In genomic region chr6:69105288-69105687, GRCh38 we compare ENCODE assay signal across 20 cellular contexts.
DNase-seq lines count a peak whose midpoint lies in the region; ATAC-seq and TF ChIP-seq lines count a peak whose summit lies in the region.
"Had no signal": no experiment of that assay in that cellular context is flagged by ENCODE, and none has a peak within 500 bp of the region (broad histone marks: within the 10 kb centered on the region; RNA-seq: fewer than 3 reads in every experiment).

No MANE protein-coding gene starts in this region.

- H3K36me3 ChIP-seq in OCI-LY3 (replicated peaks; ENCODE audit: low read depth, low read length) (no peaks in the 10 kb centered on the region), trophoblast cell (ENCODE audit: control insufficient read depth in 1 of 2, insufficient read depth in 2 of 2, low read length in 2 of 2) (no peaks in the 10 kb centered on the region), heart left ventricle (no peaks in the 10 kb centered on the region)
- H3K36me3 ChIP-seq: BLaER1 treated with 17β-estradiol and CSF1 and Interleukin-3, amounts not matched to agents 10 nM and 100 nM had no signal

- no peak overlapping the region for H4K8ac ChIP-seq in trophoblast cell (ENCODE audit: low read depth, low read length)

- no CpG with 5 or more reads among the region's 3 CpGs for WGBS in trophoblast cell (ENCODE audit: extremely low coverage, insufficient coverage, insufficient read length)
- 59 to 71% (median 66%) methylated on average over 3 of the region's 3 CpGs for WGBS in heart left ventricle, 4 donors

- no peak overlapping the region for H4K91ac ChIP-seq in trophoblast cell (ENCODE audit: low read depth, low read length)

- no peak overlapping the region for H2BK5ac ChIP-seq in trophoblast cell (ENCODE audit: low read depth, low read length, poor library complexity)

- H3K79me1 ChIP-seq in trophoblast cell (ENCODE audit: low read length), result no peaks in the 10 kb centered on the region

- H3K4me3 ChIP-seq in OCI-LY3 (ENCODE audit: low read length), result no peak overlapping the region
- H3K4me3 ChIP-seq in trophoblast cell (ENCODE audit: low read depth, low read length), result no peak overlapping the region
- H3K4me3 ChIP-seq in heart left ventricle, result no peak overlapping the region
- H3K4me3 ChIP-seq: BLaER1 treated with 17β-estradiol and CSF1 and Interleukin-3, amounts not matched to agents 10 nM and 100 nM had no signal

- no peak overlapping the region for H3K4me2 ChIP-seq in OCI-LY3 (ENCODE audit: low read length)
- H3K4me2 ChIP-seq in trophoblast cell (ENCODE audit: low read length), result no peak overlapping the region
- H3K4me2 ChIP-seq: BLaER1 treated with 17β-estradiol and CSF1 and Interleukin-3, amounts not matched to agents 10 nM and 100 nM had no signal

- no peaks in the 10 kb centered on the region for H3K27me3 ChIP-seq in OCI-LY3 (ENCODE audit: low read depth, low read length)
- H3K27me3 ChIP-seq in trophoblast cell (ENCODE audit: insufficient read depth, low read length), result no peaks in the 10 kb centered on the region
- no peaks in the 10 kb centered on the region for H3K27me3 ChIP-seq in heart left ventricle
- H3K27me3 ChIP-seq: BLaER1 treated with 17β-estradiol and CSF1 and Interleukin-3, amounts not matched to agents 10 nM and 100 nM had no signal

- no peak overlapping the region for H2AK5ac ChIP-seq in trophoblast cell (ENCODE audit: low read length)

- H3K9ac ChIP-seq in OCI-LY3 (ENCODE audit: low read length) (no peak overlapping the region), trophoblast cell (ENCODE audit: low read length) (no peak overlapping the region)
- H3K9ac ChIP-seq: BLaER1 treated with 17β-estradiol and CSF1 and Interleukin-3, amounts not matched to agents 10 nM and 100 nM had no signal

- H3K79me2 ChIP-seq in OCI-LY3 (ENCODE audit: low read length) (no peaks in the 10 kb centered on the region), trophoblast cell (ENCODE audit: control insufficient read depth, insufficient read depth, low read length, poor library complexity) (no peaks in the 10 kb centered on the region)

- DNase-seq in DMS53 (lab: John Stamatoyannopoulos, UW) (peak; percentile 12), DMS53 treated with DMSO at 0.1 percent for 48 hours (lab: John Stamatoyannopoulos, UW; ENCODE audit: unreplicated experiment) (no peak), foreskin melanocyte (peak; percentile 1), trophoblast cell (no peak), heart left ventricle (no peak), middle frontal gyrus (ENCODE audit: extremely low spot score, low spot score) (no peak)
- DNase-seq: activated CD4-positive, alpha-beta T cell treated with anti-CD3 and anti-CD28 coated beads for 4 hours; activated CD8-positive, alpha-beta memory T cell treated with anti-CD3 and anti-CD28 coated beads, Interleukin-2, amount 10 ng/mL, durations not matched to agents 7 days and 5 days; activated naive CD8-positive, alpha-beta T cell treated with anti-CD3 and anti-CD28 coated beads, Interleukin-2, amount 10 ng/mL, durations not matched to agents 7 days and 5 days; DMS79; foreskin fibroblast; left ventricle myocardium superior; NCI-H1105 treated with DMSO at 0.1 percent for 48 hours; NCI-H748 treated with DMSO at 0.1 percent for 48 hours; retina had no signal

- no peak overlapping the region for H3K14ac ChIP-seq in trophoblast cell (ENCODE audit: low read length)

- no peak overlapping the region for H3K23ac ChIP-seq in trophoblast cell (ENCODE audit: low read length)

- no peak overlapping the region for H3K4ac ChIP-seq in trophoblast cell (ENCODE audit: low read depth, low read length)

- no peak overlapping the region for H4K12ac ChIP-seq in trophoblast cell (ENCODE audit: low read depth, low read length)

- no peak overlapping the region for H3K18ac ChIP-seq in trophoblast cell (ENCODE audit: low read length)

- H4K20me1 ChIP-seq in OCI-LY3 (ENCODE audit: insufficient read depth, low read length), result no peaks in the 10 kb centered on the region
- H4K20me1 ChIP-seq: BLaER1 treated with 17β-estradiol and CSF1 and Interleukin-3, amounts not matched to agents 10 nM and 100 nM had no signal

- H2BK12ac ChIP-seq in trophoblast cell (ENCODE audit: low read length), result peak overlapping the region; percentile 71

- ATAC-seq in HG03135 (IDR thresholded peaks at IDR 0.05; ENCODE audit: unreplicated experiment) (no peak), heart left ventricle (no peak)
- ATAC-seq: activated CD8-positive, alpha-beta memory T cell treated with anti-CD3 and anti-CD28 coated beads, Interleukin-2, amount 10 ng/mL, durations not matched to agents 7 days and 5 days; activated T-helper 17 cell treated with anti-CD3 and anti-CD28 coated beads, Interleukin-2, amount 50 U/mL, for 72 hours; left ventricle myocardium superior had no signal

- no peak for TF ChIP-seq POLR2A in heart left ventricle (IDR thresholded peaks at IDR 0.05)

- H3K27ac ChIP-seq in OCI-LY3 (ENCODE audit: low read length), result no peak overlapping the region
- no peak overlapping the region for H3K27ac ChIP-seq in trophoblast cell (ENCODE audit: low read depth, low read length)
- H3K27ac ChIP-seq in heart left ventricle, result no peak overlapping the region
- H3K27ac ChIP-seq: 22Rv1; BLaER1 treated with 17β-estradiol and CSF1 and Interleukin-3, amounts not matched to agents 10 nM and 100 nM had no signal

- H2BK120ac ChIP-seq in trophoblast cell (ENCODE audit: insufficient read depth, low read length, poor library complexity), result no peak overlapping the region

- no peak; the same call in 1 of the 2 replicates for TF ChIP-seq CTCF in OCI-LY3 (IDR thresholded peaks at IDR 0.05; ENCODE audit: low read depth, low read length)
- TF ChIP-seq CTCF in heart left ventricle (IDR thresholded peaks at IDR 0.05), result no peak

- no peaks in the 10 kb centered on the region for H3K9me3 ChIP-seq in OCI-LY3 (ENCODE audit: insufficient read depth, low read length)
- H3K9me3 ChIP-seq in trophoblast cell (ENCODE audit: insufficient read depth, low read depth, low read length), result no peaks in the 10 kb centered on the region
- H3K9me3 ChIP-seq in heart left ventricle, result no peaks in the 10 kb centered on the region
- H3K9me3 ChIP-seq: BLaER1 treated with 17β-estradiol and CSF1 and Interleukin-3, amounts not matched to agents 10 nM and 100 nM had no signal

- no peaks in the 10 kb centered on the region for H3K4me1 ChIP-seq in OCI-LY3 (ENCODE audit: low read length)
- H3K4me1 ChIP-seq in trophoblast cell (ENCODE audit: control insufficient read depth in 1 of 2, insufficient read depth in 2 of 2, low read length in 2 of 2), result no peaks in the 10 kb centered on the region
- H3K4me1 ChIP-seq in heart left ventricle, result no peaks in the 10 kb centered on the region
- H3K4me1 ChIP-seq: BLaER1 treated with 17β-estradiol and CSF1 and Interleukin-3, amounts not matched to agents 10 nM and 100 nM had no signal

- intact Hi-C loops in heart left ventricle (cut with DNase I), result no loop called here

- H2AFZ ChIP-seq in OCI-LY3 (ENCODE audit: low read depth, low read length), result peak overlapping the region; percentile 35
- no peak overlapping the region for H2AFZ ChIP-seq in trophoblast cell (ENCODE audit: insufficient read depth, low read length, poor library complexity)

Comparison
In these comparisons a context has a peak if more than half of its experiments do, and no peak if none do; other contexts are left out.
1. DNase-seq: peak in DMS53 (single experiment) and foreskin melanocyte (single experiment); none in DMS53 treated with DMSO at 0.1 percent for 48 hours (single experiment), trophoblast cell (0 of 2), heart left ventricle (0 of 5) and middle frontal gyrus (single experiment).